In genomic region chr20:11850901-11851300, GRCh38 we compare ENCODE assay signal across 16 cellular contexts.
A peak's percentile ranks its signal among the peaks of the same experiment; 100 is the strongest.
DNase-seq lines count a peak whose midpoint lies in the region; ATAC-seq and TF ChIP-seq lines count a peak whose summit lies in the region.
"Had no signal": no experiment of that assay in that cellular context is flagged by ENCODE, and none has a peak within 500 bp of the region (broad histone marks: within the 10 kb centered on the region; RNA-seq: fewer than 3 reads in every experiment).

No MANE protein-coding gene starts in this region.

- H3K27me3 ChIP-seq in neural progenitor cell, result no peaks in the 10 kb centered on the region

- H3K79me2 ChIP-seq in neural progenitor cell (ENCODE audit: low read depth), result no peaks in the 10 kb centered on the region

- no peaks in the 10 kb centered on the region for H3F3A ChIP-seq in neural progenitor cell (ENCODE audit: low read depth)

- H3K4me2 ChIP-seq in neural progenitor cell, result no peak overlapping the region

- CTCF ChIA-PET in WTC11 (lab: Charles Lee), result no interaction called here

- H3K9ac ChIP-seq in neural progenitor cell, result no peak overlapping the region

- no peak overlapping the region for H3K4me3 ChIP-seq in choroid plexus epithelial cell (ENCODE audit: low read depth, low read length)
- H3K4me3 ChIP-seq in neural progenitor cell, result no peak overlapping the region
- H3K4me3 ChIP-seq: lower lobe of right lung, SK-N-MC had no signal

- no peaks in the 10 kb centered on the region for H4K20me1 ChIP-seq in neural progenitor cell (ENCODE audit: low read depth)

- DNase-seq in ELR (ENCODE audit: low read depth) (peak; percentile 78), M059J (ENCODE audit: low read depth) (peak; percentile 96), choroid plexus epithelial cell (ENCODE audit: low read depth) (peak; percentile 68), neural crest cell (ENCODE audit: low read depth, low spot score) (no peak), neural progenitor cell (ENCODE audit: low spot score) (no peak), WTC11 (ENCODE audit: low spot score) (no peak)
- DNase-seq in activated CD4-positive, alpha-beta T cell treated with anti-CD3 and anti-CD28 coated beads, Interleukin-2, amount 50 U/mL, for 1 hour, result no peak
- DNase-seq: activated naive CD4-positive, alpha-beta T cell treated with anti-CD3 and anti-CD28 coated beads, Interleukin-2, amount 10 ng/mL, durations not matched to agents 7 days and 5 days; CD4-positive, CD25-positive, alpha-beta regulatory T cell; lower lobe of right lung; stimulated activated naive CD4-positive, alpha-beta T cell had no signal

- no peaks in the 10 kb centered on the region for H3K36me3 ChIP-seq in neural progenitor cell
- H3K36me3 ChIP-seq: lower lobe of right lung had no signal

- no peak overlapping the region for H3K27ac ChIP-seq in neural progenitor cell
- H3K27ac ChIP-seq: lower lobe of right lung, SK-N-MC, VCaP had no signal

- peaks cover 17% of the 10 kb centered on the region for H3K4me1 Mint-ChIP-seq in neural crest cell
- H3K4me1 Mint-ChIP-seq in neural progenitor cell, result peaks cover 7% of the 10 kb centered on the region
- H3K4me1 Mint-ChIP-seq in WTC11, result peaks cover 18% of the 10 kb centered on the region
- H3K4me1 Mint-ChIP-seq: activated naive CD4-positive, alpha-beta T cell treated with anti-CD3 and anti-CD28 coated beads, Interleukin-2, amount 10 ng/mL, durations not matched to agents 7 days and 5 days; CD4-positive, CD25-positive, alpha-beta regulatory T cell; central memory CD8-positive, alpha-beta T cell had no signal

- no peaks in the 10 kb centered on the region for H3K9me3 ChIP-seq in neural progenitor cell (ENCODE audit: low read depth)
- H3K9me3 ChIP-seq: lower lobe of right lung had no signal

- TF ChIP-seq CTCF in choroid plexus epithelial cell (conservative IDR thresholded peaks at IDR 0.05; ENCODE audit: low read depth, low read length), result no peak
- no peak for TF ChIP-seq CTCF in neural crest cell (conservative IDR thresholded peaks at IDR 0.05)
- TF ChIP-seq CTCF in neural progenitor cell (IDR thresholded peaks at IDR 0.05), result no peak
- no peak for TF ChIP-seq CTCF in WTC11 (IDR thresholded peaks at IDR 0.05)

- ATAC-seq in GM18861 (IDR thresholded peaks at IDR 0.05; ENCODE audit: unreplicated experiment) (no peak), WTC11 (no peak)
- ATAC-seq: lower lobe of right lung, sciatic nerve had no signal

- H3K27ac Mint-ChIP-seq in neural crest cell (ENCODE audit: unreplicated experiment), result peak overlapping the region; percentile 5
- no peak overlapping the region for H3K27ac Mint-ChIP-seq in neural progenitor cell
- H3K27ac Mint-ChIP-seq in WTC11, result no peak overlapping the region
- H3K27ac Mint-ChIP-seq: activated naive CD4-positive, alpha-beta T cell treated with anti-CD3 and anti-CD28 coated beads, Interleukin-2, amount 10 ng/mL, durations not matched to agents 7 days and 5 days; CD4-positive, CD25-positive, alpha-beta regulatory T cell had no signal

- no peaks in the 10 kb centered on the region for H3K27me3 Mint-ChIP-seq in neural crest cell (ENCODE audit: low read depth)
- no peaks in the 10 kb centered on the region for H3K27me3 Mint-ChIP-seq in neural progenitor cell (ENCODE audit: insufficient read depth, low read depth)
- no peaks in the 10 kb centered on the region for H3K27me3 Mint-ChIP-seq in WTC11 (ENCODE audit: low read depth)
- H3K27me3 Mint-ChIP-seq: activated naive CD4-positive, alpha-beta T cell treated with anti-CD3 and anti-CD28 coated beads, Interleukin-2, amount 10 ng/mL, durations not matched to agents 7 days and 5 days; CD4-positive, CD25-positive, alpha-beta regulatory T cell; central memory CD8-positive, alpha-beta T cell had no signal

- peaks cover 5% of the 10 kb centered on the region for H3K4me1 ChIP-seq in neural progenitor cell
- H3K4me1 ChIP-seq: lower lobe of right lung had no signal

- no peaks in the 10 kb centered on the region for H3K36me3 Mint-ChIP-seq in neural crest cell (ENCODE audit: low read depth)
- H3K36me3 Mint-ChIP-seq in neural progenitor cell, result no peaks in the 10 kb centered on the region
- H3K36me3 Mint-ChIP-seq in WTC11, result no peaks in the 10 kb centered on the region
- H3K36me3 Mint-ChIP-seq: activated naive CD4-positive, alpha-beta T cell treated with anti-CD3 and anti-CD28 coated beads, Interleukin-2, amount 10 ng/mL, durations not matched to agents 7 days and 5 days; CD4-positive, CD25-positive, alpha-beta regulatory T cell had no signal

- H2AFZ ChIP-seq in neural progenitor cell (replicated peaks), result no peak overlapping the region

- H3K4me3 Mint-ChIP-seq in neural crest cell (no peak overlapping the region), neural progenitor cell (no peak overlapping the region), WTC11 (no peak overlapping the region)
- H3K4me3 Mint-ChIP-seq: activated naive CD4-positive, alpha-beta T cell treated with anti-CD3 and anti-CD28 coated beads, Interleukin-2, amount 10 ng/mL, durations not matched to agents 7 days and 5 days; CD4-positive, CD25-positive, alpha-beta regulatory T cell; central memory CD8-positive, alpha-beta T cell had no signal

- H3K9me3 Mint-ChIP-seq in neural crest cell (no peaks in the 10 kb centered on the region), neural progenitor cell (no peaks in the 10 kb centered on the region), WTC11 (peaks cover 5% of the 10 kb centered on the region)
- H3K9me3 Mint-ChIP-seq: activated naive CD4-positive, alpha-beta T cell treated with anti-CD3 and anti-CD28 coated beads, Interleukin-2, amount 10 ng/mL, durations not matched to agents 7 days and 5 days had no signal

- POLR2A ChIA-PET in WTC11 (lab: Charles Lee), result no interaction called here

TF ChIP-seq in WTC11, 78 proteins besides CTCF, POLR2A, EP300 and RAD21:
- no peak for TF ChIP-seq ZNF423 (CRISPR knock-in tag; IDR thresholded peaks at IDR 0.05)
- no peak for TF ChIP-seq ESRRA (CRISPR knock-in tag; IDR thresholded peaks at IDR 0.05; ENCODE audit: borderline replicate concordance)
- TF ChIP-seq SOX15 (CRISPR knock-in tag; IDR thresholded peaks at IDR 0.05), result no peak
- no peak for TF ChIP-seq SMAD3 (CRISPR knock-in tag; IDR thresholded peaks at IDR 0.05; ENCODE audit: borderline replicate concordance)
- TF ChIP-seq NFE2L1 (CRISPR knock-in tag; IDR thresholded peaks at IDR 0.05), result no peak
- TF ChIP-seq FOXK1 (CRISPR knock-in tag; IDR thresholded peaks at IDR 0.05), result no peak
- TF ChIP-seq FOXJ3 (CRISPR knock-in tag; IDR thresholded peaks at IDR 0.05; ENCODE audit: borderline replicate concordance), result no peak
- TF ChIP-seq FOXP1 (CRISPR knock-in tag; IDR thresholded peaks at IDR 0.05; ENCODE audit: borderline replicate concordance), result no peak
- TF ChIP-seq, protein P1, sequence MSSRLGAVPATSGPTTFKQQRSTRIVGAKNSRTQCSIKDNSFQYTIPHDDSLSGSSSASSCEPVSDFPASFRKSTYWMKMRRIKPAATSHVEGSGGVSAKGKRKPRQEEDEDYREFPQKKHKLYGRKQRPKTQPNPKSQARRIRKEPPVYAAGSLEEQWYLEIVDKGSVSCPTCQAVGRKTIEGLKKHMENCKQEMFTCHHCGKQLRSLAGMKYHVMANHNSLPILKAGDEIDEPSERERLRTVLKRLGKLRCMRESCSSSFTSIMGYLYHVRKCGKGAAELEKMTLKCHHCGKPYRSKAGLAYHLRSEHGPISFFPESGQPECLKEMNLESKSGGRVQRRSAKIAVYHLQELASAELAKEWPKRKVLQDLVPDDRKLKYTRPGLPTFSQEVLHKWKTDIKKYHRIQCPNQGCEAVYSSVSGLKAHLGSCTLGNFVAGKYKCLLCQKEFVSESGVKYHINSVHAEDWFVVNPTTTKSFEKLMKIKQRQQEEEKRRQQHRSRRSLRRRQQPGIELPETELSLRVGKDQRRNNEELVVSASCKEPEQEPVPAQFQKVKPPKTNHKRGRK (CRISPR knock-in tag; IDR thresholded peaks at IDR 0.05; ENCODE audit: borderline replicate concordance), result no peak
- TF ChIP-seq RORB (CRISPR knock-in tag; IDR thresholded peaks at IDR 0.05), result no peak
TF ChIP-seq in WTC11: peak in this region for 0.

Comparison
In these comparisons a context has a peak if more than half of its experiments do, and no peak if none do; other contexts are left out.
1. DNase-seq: peak in ELR (single experiment), M059J (single experiment) and choroid plexus epithelial cell (single experiment); none in neural crest cell (single experiment), activated CD4-positive, alpha-beta T cell treated with anti-CD3 and anti-CD28 coated beads, Interleukin-2, amount 50 U/mL, for 1 hour (single experiment), neural progenitor cell (single experiment) and WTC11 (single experiment).